In genomic region chr19:12965017-12965811, GRCh38 we compare ENCODE assay signal across 1 cellular context.
TF ChIP-seq lines count a peak whose summit lies in the region.

No MANE protein-coding gene starts in this region.

TF ChIP-seq in HepG2, 621 proteins besides CTCF, POLR2A, EP300 and RAD21 (continued from another document and continues in another):
- TF ChIP-seq ZNF451 (CRISPR knock-in tag; IDR thresholded peaks at IDR 0.05), result peak; percentile 71; the same call in 1 of the 2 replicates
- 0 out of 2 replicates have a peak, but pooled peaks have one; percentile 28 for TF ChIP-seq NR2F2 (IDR thresholded peaks at IDR 0.05; ENCODE audit: borderline replicate concordance, low read depth)
- TF ChIP-seq MXD3 (CRISPR knock-in tag; IDR thresholded peaks at IDR 0.05), result 0 out of 2 replicates have a peak, but pooled peaks have one; percentile 23
- no peak for TF ChIP-seq PRPF4 (IDR thresholded peaks at IDR 0.05; ENCODE audit: low read depth, low read length, poor library complexity, severe bottlenecking)
- 0 out of 2 replicates have a peak, but pooled peaks have one; percentile 29 for TF ChIP-seq HBP1 (CRISPR knock-in tag; IDR thresholded peaks at IDR 0.05; ENCODE audit: low read depth)
- TF ChIP-seq ZNF121 (CRISPR knock-in tag; IDR thresholded peaks at IDR 0.05), result no peak
- TF ChIP-seq ZNF720 (CRISPR knock-in tag; IDR thresholded peaks at IDR 0.05), result no peak
- no peak for TF ChIP-seq ZNF737 (CRISPR knock-in tag; IDR thresholded peaks at IDR 0.05; ENCODE audit: borderline replicate concordance)
- peak; percentile 54; the same call in 1 of the 2 replicates for TF ChIP-seq IKZF5 (CRISPR knock-in tag; IDR thresholded peaks at IDR 0.05)
- no peak for TF ChIP-seq ZNF549 (CRISPR knock-in tag; IDR thresholded peaks at IDR 0.05)
- TF ChIP-seq ZNF878 (CRISPR knock-in tag; IDR thresholded peaks at IDR 0.05), result 0 out of 2 replicates have a peak, but pooled peaks have one; percentile 34
- TF ChIP-seq ARID5B (CRISPR knock-in tag; IDR thresholded peaks at IDR 0.05), result peak; percentile 32; the same call in 1 of the 2 replicates
- TF ChIP-seq ZNF224 (CRISPR knock-in tag; IDR thresholded peaks at IDR 0.05), result no peak
- 0 out of 2 replicates have a peak, but pooled peaks have one; percentile 37 for TF ChIP-seq PHF20 (CRISPR knock-in tag; IDR thresholded peaks at IDR 0.05)
- TF ChIP-seq ZNF616 (CRISPR knock-in tag; IDR thresholded peaks at IDR 0.05; ENCODE audit: low read depth), result no peak
- no peak for TF ChIP-seq ZNF546 (CRISPR knock-in tag; conservative IDR thresholded peaks at IDR 0.05)
- no peak for TF ChIP-seq ZNF160 (CRISPR knock-in tag; IDR thresholded peaks at IDR 0.05)
- TF ChIP-seq FOSL2 (CRISPR knock-in tag; IDR thresholded peaks at IDR 0.05), result 0 out of 2 replicates have a peak, but pooled peaks have one; percentile 31
- TF ChIP-seq NPAS2 (CRISPR knock-in tag; IDR thresholded peaks at IDR 0.05; ENCODE audit: borderline replicate concordance), result no peak
- TF ChIP-seq SP4 (CRISPR knock-in tag; IDR thresholded peaks at IDR 0.05), result peak; percentile 50; the same call in 1 of the 2 replicates
- peak; percentile 82; the same call in 1 of the 2 replicates for TF ChIP-seq ZNF768 (CRISPR knock-in tag; IDR thresholded peaks at IDR 0.05)
- TF ChIP-seq PITX1 (CRISPR knock-in tag; IDR thresholded peaks at IDR 0.05), result 0 out of 2 replicates have a peak, but pooled peaks have one; percentile 62
- TF ChIP-seq MIER3 (CRISPR knock-in tag; IDR thresholded peaks at IDR 0.05; ENCODE audit: borderline replicate concordance), result no peak; the same call in 1 of the 2 replicates
- peak; percentile 61 for TF ChIP-seq HDAC1 (CRISPR knock-in tag; IDR thresholded peaks at IDR 0.05)
- TF ChIP-seq ZNF574 (CRISPR knock-in tag; IDR thresholded peaks at IDR 0.05), result peak; percentile 58; the same call in 1 of the 2 replicates
- TF ChIP-seq HHEX (CRISPR knock-in tag; IDR thresholded peaks at IDR 0.05), result no peak
- 0 out of 2 replicates have a peak, but pooled peaks have one; percentile 33 for TF ChIP-seq ZNF274 (CRISPR knock-in tag; IDR thresholded peaks at IDR 0.05)
- peak; percentile 86 for TF ChIP-seq ZNF687 (CRISPR knock-in tag; IDR thresholded peaks at IDR 0.05)
- TF ChIP-seq ZBTB1 (CRISPR knock-in tag; IDR thresholded peaks at IDR 0.05; ENCODE audit: borderline replicate concordance), result no peak
- TF ChIP-seq JUND (CRISPR knock-in tag; IDR thresholded peaks at IDR 0.05), result no peak
- TF ChIP-seq PHF8 (CRISPR knock-in tag; IDR thresholded peaks at IDR 0.05), result peak; percentile 46; the same call in 1 of the 2 replicates
- no peak for TF ChIP-seq BRD4 (CRISPR knock-in tag; IDR thresholded peaks at IDR 0.05)
- peak; percentile 97 to 98 for TF ChIP-seq HMGXB4 (CRISPR knock-in tag; IDR thresholded peaks at IDR 0.05; ENCODE audit: borderline replicate concordance in 1 of 2, low read depth in 1 of 2)
- TF ChIP-seq SNAPC4 (CRISPR knock-in tag; IDR thresholded peaks at IDR 0.05), result no peak
- TF ChIP-seq TARDBP (CRISPR knock-in tag; IDR thresholded peaks at IDR 0.05), result peak; percentile 61
- 0 out of 2 replicates have a peak, but pooled peaks have one; percentile 28 for TF ChIP-seq REPIN1 (CRISPR knock-in tag; IDR thresholded peaks at IDR 0.05; ENCODE audit: borderline replicate concordance, low read depth)
